ENCODE assay signal across 1 cellular context in the genomic region with DNA sequence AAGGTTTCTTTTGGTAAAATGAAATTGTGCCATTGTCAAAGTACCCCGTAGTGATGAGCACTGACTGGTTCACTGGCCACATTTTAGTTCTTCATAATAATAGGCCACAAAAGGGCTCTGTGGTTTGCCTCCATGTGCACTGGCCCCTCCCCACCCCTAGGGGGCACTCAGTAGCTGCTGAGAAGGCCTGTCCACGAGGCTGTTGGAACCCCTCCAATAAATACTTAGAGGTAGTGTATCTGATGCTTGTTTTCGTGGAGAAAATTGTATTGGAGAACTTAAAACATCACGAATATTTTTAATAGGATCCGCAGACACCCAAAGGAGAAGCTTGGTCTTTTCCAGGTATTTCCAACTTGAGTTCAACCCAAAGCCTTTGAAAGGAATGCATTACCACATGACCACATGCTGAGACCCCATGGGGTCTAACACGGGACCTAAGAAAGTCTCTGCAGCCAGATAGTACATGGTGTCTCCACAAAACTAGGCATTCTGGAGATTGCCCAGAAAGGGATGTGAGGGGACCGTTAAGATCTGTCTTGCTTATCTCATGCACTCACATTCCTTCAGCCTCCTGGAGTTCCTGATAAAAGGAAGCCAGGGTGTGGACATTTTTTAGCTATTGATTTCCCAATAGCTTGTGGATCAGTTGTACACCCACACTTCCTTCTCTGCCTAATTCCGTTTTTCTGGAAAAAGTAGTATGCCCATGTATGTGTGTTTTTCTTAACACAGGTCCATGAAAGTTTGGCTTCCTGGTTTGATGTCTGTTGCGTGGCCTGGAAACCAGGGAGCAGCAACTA.
TF ChIP-seq lines count a peak whose summit lies in the region.

No MANE protein-coding gene starts in this region.

TF ChIP-seq in SK-N-SH, 30 proteins besides CTCF, POLR2A, EP300 and RAD21 (continued from another document):
- TF ChIP-seq ZBTB33 (IDR thresholded peaks at IDR 0.05; ENCODE audit: borderline replicate concordance, low read depth) (no peak), RCOR1 (IDR thresholded peaks at IDR 0.05; ENCODE audit: low read length) (no peak), SIN3A (IDR thresholded peaks at IDR 0.05; ENCODE audit: borderline replicate concordance, low read depth, low read length) (no peak), RXRA (IDR thresholded peaks at IDR 0.05; ENCODE audit: borderline replicate concordance, low read depth) (no peak), FOSL2 (IDR thresholded peaks at IDR 0.05; ENCODE audit: borderline replicate concordance, low read depth) (no peak), NFIC (IDR thresholded peaks at IDR 0.05; ENCODE audit: borderline replicate concordance) (peak; percentile 86), PBX3 (IDR thresholded peaks at IDR 0.05) (no peak), EZH2phosphoT487 (IDR thresholded peaks at IDR 0.05; ENCODE audit: borderline replicate concordance, low read depth) (no peak), TCF12 (IDR thresholded peaks at IDR 0.05) (no peak), POLR2AphosphoS5 (IDR thresholded peaks at IDR 0.05; ENCODE audit: low read depth, low read length) (no peak), JUND (IDR thresholded peaks at IDR 0.05) (no peak), GATA2 (CRISPR knock-in tag; IDR thresholded peaks at IDR 0.05) (no peak), MAX (IDR thresholded peaks at IDR 0.05; ENCODE audit: low read depth) (peak; percentile 85), ELF1 (IDR thresholded peaks at IDR 0.05) (no peak), TAF1 (IDR thresholded peaks at IDR 0.05; ENCODE audit: borderline replicate concordance, low read depth, low read length) (no peak), MXI1 (IDR thresholded peaks at IDR 0.05; ENCODE audit: low read depth, low read length) (no peak), USF1 (IDR thresholded peaks at IDR 0.05; ENCODE audit: borderline replicate concordance, low read depth) (no peak), SMC3 (IDR thresholded peaks at IDR 0.05; ENCODE audit: low read depth, low read length) (peak; percentile 63)
- TF ChIP-seq, protein P1, sequence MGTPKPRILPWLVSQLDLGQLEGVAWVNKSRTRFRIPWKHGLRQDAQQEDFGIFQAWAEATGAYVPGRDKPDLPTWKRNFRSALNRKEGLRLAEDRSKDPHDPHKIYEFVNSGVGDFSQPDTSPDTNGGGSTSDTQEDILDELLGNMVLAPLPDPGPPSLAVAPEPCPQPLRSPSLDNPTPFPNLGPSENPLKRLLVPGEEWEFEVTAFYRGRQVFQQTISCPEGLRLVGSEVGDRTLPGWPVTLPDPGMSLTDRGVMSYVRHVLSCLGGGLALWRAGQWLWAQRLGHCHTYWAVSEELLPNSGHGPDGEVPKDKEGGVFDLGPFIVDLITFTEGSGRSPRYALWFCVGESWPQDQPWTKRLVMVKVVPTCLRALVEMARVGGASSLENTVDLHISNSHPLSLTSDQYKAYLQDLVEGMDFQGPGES (IDR thresholded peaks at IDR 0.05; ENCODE audit: low read depth, low read length), result no peak
- TF ChIP-seq, protein P2, sequence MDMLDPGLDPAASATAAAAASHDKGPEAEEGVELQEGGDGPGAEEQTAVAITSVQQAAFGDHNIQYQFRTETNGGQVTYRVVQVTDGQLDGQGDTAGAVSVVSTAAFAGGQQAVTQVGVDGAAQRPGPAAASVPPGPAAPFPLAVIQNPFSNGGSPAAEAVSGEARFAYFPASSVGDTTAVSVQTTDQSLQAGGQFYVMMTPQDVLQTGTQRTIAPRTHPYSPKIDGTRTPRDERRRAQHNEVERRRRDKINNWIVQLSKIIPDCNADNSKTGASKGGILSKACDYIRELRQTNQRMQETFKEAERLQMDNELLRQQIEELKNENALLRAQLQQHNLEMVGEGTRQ (IDR thresholded peaks at IDR 0.05; ENCODE audit: borderline replicate concordance, low read depth, low read length), result no peak
